Comparison of ENCODE assay signal across 25 cellular contexts in the genomic region with DNA sequence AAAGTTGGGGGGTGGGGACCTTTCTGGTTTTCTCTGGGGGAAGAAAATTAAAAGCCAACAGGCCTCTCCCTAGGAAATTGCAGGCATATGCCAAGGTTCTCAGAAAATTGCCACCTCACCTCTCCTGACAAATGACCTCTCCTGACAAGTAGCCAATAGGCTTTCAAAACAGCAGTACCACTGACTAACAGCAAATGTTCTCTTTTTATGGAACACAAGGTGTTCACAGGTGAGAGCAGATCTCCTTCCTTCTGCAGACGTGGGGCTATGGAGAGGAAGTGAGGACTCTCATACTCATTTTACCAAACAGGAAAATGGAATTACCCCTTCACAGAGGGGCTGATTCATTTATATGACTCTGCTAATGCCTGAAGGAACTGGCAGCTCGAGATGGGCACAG. TPM values are rescaled to one million over a fixed set of nuclear protein-coding genes. Genes with fewer than 3 reads are reported as not detected.
DNase-seq lines count a peak whose midpoint lies in the region; ATAC-seq, FAIRE-seq and TF ChIP-seq lines count a peak whose summit lies in the region.
"Had no signal": no experiment of that assay in that cellular context is flagged by ENCODE, and none has a peak within 500 bp of the region (broad histone marks: within the 10 kb centered on the region; RNA-seq: fewer than 3 reads in every experiment).

No MANE protein-coding gene starts in this region.

- FAIRE-seq in A549 (lab: Jason Lieb, UNC) (no peak), pancreas (lab: Jason Lieb, UNC) (no peak)
- FAIRE-seq: A204.1, astrocyte, H1 had no signal

- ATAC-seq in A549 (no peak), pancreas (peak; percentile 46 to 77 (median 65)), GM21717 (IDR thresholded peaks at IDR 0.05; ENCODE audit: unreplicated experiment) (no peak), HG03442 (IDR thresholded peaks at IDR 0.05; ENCODE audit: unreplicated experiment) (no peak)
- ATAC-seq: activated CD8-positive, alpha-beta T cell treated with anti-CD3 and anti-CD28 coated beads, Interleukin-2, amount 10 ng/mL, durations not matched to agents 7 days and 5 days; CD8-positive, alpha-beta T cell; T-cell had no signal

- no peak for DNase-seq in A549 (ENCODE audit: low read depth in 1 of 2, low spot score in 1 of 2)
- no peak for DNase-seq in PC-9
- DNase-seq in hepatocyte (ENCODE audit: low spot score), result no peak
- DNase-seq in pancreas, result no peak
- no peak for DNase-seq in dermis blood vessel endothelial cell
- no peak for DNase-seq in activated CD4-positive, alpha-beta T cell treated with anti-CD3 and anti-CD28 coated beads, Interleukin-2, amount 50 U/mL, for 1 hour
- DNase-seq: activated CD4-positive, CD25-positive, alpha-beta regulatory T cell treated with anti-CD3 and anti-CD28 coated beads, Interleukin-2, amount 50 U/mL, for 72 hours; activated CD8-positive, alpha-beta T cell treated with anti-CD3 and anti-CD28 coated beads, Interleukin-2, amount 10 ng/mL, durations not matched to agents 7 days and 5 days; activated T-cell treated with anti-CD3 and anti-CD28 coated beads for 4 hours; CD8-positive, alpha-beta T cell; dorsolateral prefrontal cortex; glutamatergic neuron; IMR-90; NCI-H1092; NCI-H187; NCI-H2171 treated with DMSO at 0.1 percent for 48 hours; NCI-H524 treated with DMSO at 0.1 percent for 48 hours; sigmoid colon; T-cell had no signal

- TF ChIP-seq POLR2A in A549 (IDR thresholded peaks at IDR 0.05; ENCODE audit: low read length), result no peak

- H3K4me1 ChIP-seq in A549, result peaks cover 18% of the 10 kb centered on the region
- peaks cover 35% of the 10 kb centered on the region for H3K4me1 ChIP-seq in PC-9 (replicated peaks; ENCODE audit: insufficient read depth)
- peaks cover 41% of the 10 kb centered on the region for H3K4me1 ChIP-seq in hepatocyte (ENCODE audit: insufficient read depth)
- peaks cover 6 to 28% (median 8%) of the 10 kb centered on the region in 3 donors for H3K4me1 ChIP-seq in pancreas

- no peak for TF ChIP-seq RAD21 in A549 (conservative IDR thresholded peaks at IDR 0.05 in 1 of 2, IDR thresholded peaks at IDR 0.05 in 1 of 2)

- H3K36me3 ChIP-seq in PC-9 (ENCODE audit: low read depth) (no peaks in the 10 kb centered on the region), hepatocyte (replicated peaks; ENCODE audit: insufficient read depth, low read depth) (no peaks in the 10 kb centered on the region), pancreas (no peaks in the 10 kb centered on the region)
- H3K36me3 ChIP-seq: sigmoid colon, SJSA1 had no signal

- BruUV-seq in PC-9 (replicated peaks; lab: Mats Ljungman, UMichigan), result no TSS peak

- H3K4me2 ChIP-seq in A549 (peak overlapping the region; percentile 39), PC-9 (peak overlapping the region; percentile 24), hepatocyte (peak overlapping the region; percentile 34)

- WGBS in A549 (ENCODE audit: missing lambda C conversion rate), result 62% methylated on average over 2 of the region's 2 CpGs
- WGBS in hepatocyte (ENCODE audit: low lambda C conversion rate, missing lambda C conversion rate), result 77% methylated on average over 2 of the region's 2 CpGs
- 70 to 75% methylated on average over 2 of the region's 2 CpGs for WGBS in pancreas, 2 donors

- H3K27ac ChIP-seq in A549 (peak overlapping the region in 1 of 2 experiments; percentile 23; a peak in 1 of 6 replicates), PC-9 (peak overlapping the region; percentile 41), hepatocyte (peak overlapping the region; percentile 92), pancreas (peak overlapping the region in 2 of 4 donors; percentile 48 to 55)
- H3K27ac ChIP-seq: dorsolateral prefrontal cortex, sigmoid colon, SJSA1 had no signal

- CTCF ChIA-PET in A549 (lab: Yijun Ruan, JAX), result no interaction called here
- CTCF ChIA-PET in PC-9 (lab: Charles Lee), result interaction anchor here (0.9 kb wide), 1 partner anchor 138 kb away, joined by 3 read pairs; no protein-coding TSS in a partner anchor

- TF ChIP-seq EP300 in A549 (IDR thresholded peaks at IDR 0.05), result no peak

- no peak overlapping the region for H2AFZ ChIP-seq in PC-9
- H2AFZ ChIP-seq in hepatocyte, result no peak overlapping the region

- H3K79me2 ChIP-seq in PC-9 (ENCODE audit: low read depth) (no peaks in the 10 kb centered on the region), hepatocyte (no peaks in the 10 kb centered on the region)

- intact Hi-C loops in PC-9 (cut with micrococcal nuclease; ENCODE audit: unreplicated experiment), result no loop called here
- intact Hi-C loops in pancreas (cut with DNase I), result no loop called here

- H3K9me2 ChIP-seq in PC-9 (ENCODE audit: insufficient read depth) (no peaks in the 10 kb centered on the region), hepatocyte (replicated peaks; ENCODE audit: insufficient read depth) (no peaks in the 10 kb centered on the region)

- TF ChIP-seq CTCF in A549 (IDR thresholded peaks at IDR 0.05) (no peak), PC-9 (conservative IDR thresholded peaks at IDR 0.05) (no peak), hepatocyte (IDR thresholded peaks at IDR 0.05; ENCODE audit: poor library complexity) (no peak), pancreas (IDR thresholded peaks at IDR 0.05) (no peak)

- H3K4me3 ChIP-seq in A549, result no peak overlapping the region
- no peak overlapping the region for H3K4me3 ChIP-seq in PC-9
- no peak overlapping the region for H3K4me3 ChIP-seq in hepatocyte
- no peak overlapping the region for H3K4me3 ChIP-seq in pancreas
- H3K4me3 ChIP-seq: dorsolateral prefrontal cortex, sigmoid colon, SJSA1 had no signal

- peaks cover 26% of the 10 kb centered on the region for H3F3A ChIP-seq in PC-9 (ENCODE audit: insufficient read depth, low read depth)

- H3K9me3 ChIP-seq in A549 (no peaks in the 10 kb centered on the region), PC-9 (ENCODE audit: insufficient read depth, low read depth) (no peaks in the 10 kb centered on the region), hepatocyte (ENCODE audit: low read depth) (no peaks in the 10 kb centered on the region), pancreas (no peaks in the 10 kb centered on the region)
- H3K9me3 ChIP-seq: sigmoid colon, SJSA1 had no signal

- no peaks in the 10 kb centered on the region for H3K27me3 ChIP-seq in PC-9 (ENCODE audit: insufficient read depth, low read depth)
- H3K27me3 ChIP-seq in hepatocyte, result no peaks in the 10 kb centered on the region
- no peaks in the 10 kb centered on the region for H3K27me3 ChIP-seq in pancreas
- H3K27me3 ChIP-seq: sigmoid colon had no signal

- POLR2A ChIA-PET in A549 (lab: Yijun Ruan, JAX), result interaction anchor here (0.7 kb wide), 1 partner anchor 33 kb away, joined by 3 read pairs; a partner anchor contains a TSS
- POLR2A ChIA-PET in PC-9 (lab: Charles Lee; ENCODE audit: unreplicated experiment), result no interaction called here

- no peaks in the 10 kb centered on the region for H4K20me1 ChIP-seq in PC-9 (ENCODE audit: insufficient read depth)
- H4K20me1 ChIP-seq in hepatocyte (ENCODE audit: insufficient read depth, poor library complexity, severe bottlenecking), result no peaks in the 10 kb centered on the region

TF ChIP-seq in A549, 52 proteins besides CTCF, POLR2A, EP300 and RAD21 (continues in another document):
- TF ChIP-seq, protein P1, sequence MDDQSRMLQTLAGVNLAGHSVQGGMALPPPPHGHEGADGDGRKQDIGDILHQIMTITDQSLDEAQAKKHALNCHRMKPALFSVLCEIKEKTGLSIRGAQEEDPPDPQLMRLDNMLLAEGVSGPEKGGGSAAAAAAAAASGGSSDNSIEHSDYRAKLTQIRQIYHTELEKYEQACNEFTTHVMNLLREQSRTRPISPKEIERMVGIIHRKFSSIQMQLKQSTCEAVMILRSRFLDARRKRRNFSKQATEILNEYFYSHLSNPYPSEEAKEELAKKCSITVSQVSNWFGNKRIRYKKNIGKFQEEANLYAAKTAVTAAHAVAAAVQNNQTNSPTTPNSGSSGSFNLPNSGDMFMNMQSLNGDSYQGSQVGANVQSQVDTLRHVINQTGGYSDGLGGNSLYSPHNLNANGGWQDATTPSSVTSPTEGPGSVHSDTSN (IDR thresholded peaks at IDR 0.05), result no peak
- TF ChIP-seq ZSCAN20 (CRISPR knock-in tag; IDR thresholded peaks at IDR 0.05) (no peak), HOXB13 (CRISPR knock-in tag; IDR thresholded peaks at IDR 0.05; ENCODE audit: low read depth) (no peak), TP53 (CRISPR knock-in tag; IDR thresholded peaks at IDR 0.05) (no peak), EHMT2 (IDR thresholded peaks at IDR 0.05; ENCODE audit: low read depth) (no peak), RARB (CRISPR knock-in tag; IDR thresholded peaks at IDR 0.05) (no peak), TFCP2L1 (CRISPR knock-in tag; IDR thresholded peaks at IDR 0.05) (no peak), RNF2 (IDR thresholded peaks at IDR 0.05; ENCODE audit: borderline replicate concordance, low read depth) (no peak)
- TF ChIP-seq, protein P2, sequence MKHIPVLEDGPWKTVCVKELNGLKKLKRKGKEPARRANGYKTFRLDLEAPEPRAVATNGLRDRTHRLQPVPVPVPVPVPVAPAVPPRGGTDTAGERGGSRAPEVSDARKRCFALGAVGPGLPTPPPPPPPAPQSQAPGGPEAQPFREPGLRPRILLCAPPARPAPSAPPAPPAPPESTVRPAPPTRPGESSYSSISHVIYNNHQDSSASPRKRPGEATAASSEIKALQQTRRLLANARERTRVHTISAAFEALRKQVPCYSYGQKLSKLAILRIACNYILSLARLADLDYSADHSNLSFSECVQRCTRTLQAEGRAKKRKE (CRISPR knock-in tag; IDR thresholded peaks at IDR 0.05; ENCODE audit: low read depth), result no peak

RNA-seq across cellular contexts. Expression of a gene that starts 32.7 kb away (rescaled TPM):
- polyA plus RNA-seq in A549 (2011; rRNA removed) (17.7 and 21.8 TPM in 2 replicates), A549 (2017; fragmentation: RNase III; extraction: RNeasy Plus Mini Kit Qiagen cat#74134 plus additional on column Dnase treatment) (10.0 to 10.6 TPM (median 10.3 TPM) in 3 replicates), hepatocyte (39.1 and 43.3 TPM in 2 replicates), pancreas (10 to 100 TPM; 16.6 to 23.5 TPM)
- polyA plus RNA-seq in A549 (2012; cell fraction: cytosol; rRNA removed), result 2.0 and 2.1 TPM in 2 replicates
- polyA plus RNA-seq in A549 (2012; cell fraction: nucleus; rRNA removed), result 2.1 and 2.8 TPM in 2 replicates
- polyA minus RNA-seq in A549 (2011; rRNA and poly(A)+ RNA removed), result 11.4 and 12.4 TPM in 2 replicates
- total RNA-seq in PC-9 (2021) (31.2 and 34.0 TPM in 2 replicates), hepatocyte (97.0 and 113 TPM in 2 replicates), pancreas (10 to 100 TPM; 22.6 to 79.8 (median 35.0) TPM), dermis blood vessel endothelial cell (30.8 and 32.7 TPM in 2 replicates)

RNA-seq across cellular contexts. Expression of a gene that starts 56.3 kb away (rescaled TPM):
- polyA plus RNA-seq in A549 (2011; rRNA removed), result 50.0 and 51.4 TPM in 2 replicates
- 20.6 and 29.2 TPM in 2 replicates for polyA plus RNA-seq in A549 (2012; cell fraction: cytosol; rRNA removed)
- 11.1 and 22.0 TPM in 2 replicates for polyA plus RNA-seq in A549 (2012; cell fraction: nucleus; rRNA removed)
- polyA plus RNA-seq in A549 (2017; fragmentation: RNase III; extraction: RNeasy Plus Mini Kit Qiagen cat#74134 plus additional on column Dnase treatment), result 24.9 to 32.2 TPM (median 30.7 TPM) in 3 replicates
- polyA minus RNA-seq in A549 (2011; rRNA and poly(A)+ RNA removed), result 42.7 and 44.9 TPM in 2 replicates
- 21.3 and 26.5 TPM in 2 replicates for total RNA-seq in PC-9 (2021)
- 38.6 and 42.0 TPM in 2 replicates for total RNA-seq in hepatocyte
- 43.3 and 47.0 TPM in 2 replicates for polyA plus RNA-seq in hepatocyte
- 10 to 100 TPM in 5 of 6 donors, 1 to 10 TPM in 1; 9.5 to 18.5 (median 12.7) TPM for total RNA-seq in pancreas
- 10 to 100 TPM; 13.8 to 17.9 TPM for polyA plus RNA-seq in pancreas
- total RNA-seq in dermis blood vessel endothelial cell, result 13.6 and 17.9 TPM in 2 replicates

Comparison
In these comparisons a context has a peak if more than half of its experiments do, and no peak if none do; other contexts are left out.
1. ATAC-seq: peak in pancreas (4 of 4); none in A549 (0 of 2), GM21717 (single experiment) and HG03442 (single experiment).
2. Peak in every context shown above with its lines, with median percentiles within 50 percentile points of each other: H3K4me2 ChIP-seq.